ENCODE assay signal across 14 cellular contexts in genomic region chr17:64154321-64155089, GRCh38. TPM values are rescaled to one million over a fixed set of nuclear protein-coding genes. Genes with fewer than 3 reads are reported as not detected.
DNase-seq lines count a peak whose midpoint lies in the region; ATAC-seq and TF ChIP-seq lines count a peak whose summit lies in the region.
"Had no signal": no experiment of that assay in that cellular context is flagged by ENCODE, and none has a peak within 500 bp of the region (broad histone marks: within the 10 kb centered on the region; RNA-seq: fewer than 3 reads in every experiment).

No MANE protein-coding gene starts in this region.

- no peak for ATAC-seq in stimulated activated naive B cell treated with anti-CD40 and anti-IgM and Interleukin-4, amounts not matched to agents 10 μg/mL and 1 μg/mL and 100 μg/mL, for 72 hours (replicated peaks)
- ATAC-seq in GM21717 (IDR thresholded peaks at IDR 0.05; ENCODE audit: unreplicated experiment), result no peak
- no peak for ATAC-seq in HG02642 (IDR thresholded peaks at IDR 0.05; ENCODE audit: poor library complexity, unreplicated experiment)
- ATAC-seq: CD8-positive, alpha-beta T cell had no signal

- H3K36me3 ChIP-seq in hepatocyte (replicated peaks; ENCODE audit: insufficient read depth, low read depth), result no peaks in the 10 kb centered on the region

- H3K9me3 ChIP-seq in hepatocyte (ENCODE audit: low read depth), result no peaks in the 10 kb centered on the region

- intact Hi-C loops in activated T-helper 2 cell treated with anti-CD3 and anti-CD28 coated beads, Interferon-gamma antibody, Interleukin-2, Interleukin-4, amounts not matched to agents 10 μg/mL and 5 μg/mL and 100 μg/mL, durations not matched to agents 14 hours and 24 hours and 36 hours (cut with micrococcal nuclease), result no loop called here

- no peaks in the 10 kb centered on the region for H3K9me3 Mint-ChIP-seq in activated T-helper 2 cell treated with anti-CD3 and anti-CD28 coated beads, Interferon-gamma antibody, Interleukin-2, Interleukin-4, amounts not matched to agents 10 μg/mL and 5 μg/mL and 100 μg/mL, durations not matched to agents 14 hours and 24 hours and 36 hours
- no peaks in the 10 kb centered on the region for H3K9me3 Mint-ChIP-seq in stimulated activated naive B cell treated with anti-CD40 and anti-IgM and Interleukin-4, amounts not matched to agents 10 μg/mL and 1 μg/mL and 100 μg/mL, for 72 hours
- H3K9me3 Mint-ChIP-seq: CD8-positive, alpha-beta T cell; IgD-negative memory B cell had no signal

- no peak overlapping the region for H3K4me3 Mint-ChIP-seq in activated T-helper 2 cell treated with anti-CD3 and anti-CD28 coated beads, Interferon-gamma antibody, Interleukin-2, Interleukin-4, amounts not matched to agents 10 μg/mL and 5 μg/mL and 100 μg/mL, durations not matched to agents 14 hours and 24 hours and 36 hours (ENCODE audit: low read depth)
- H3K4me3 Mint-ChIP-seq in stimulated activated naive B cell treated with anti-CD40 and anti-IgM and Interleukin-4, amounts not matched to agents 10 μg/mL and 1 μg/mL and 100 μg/mL, for 72 hours, result no peak overlapping the region
- H3K4me3 Mint-ChIP-seq: CD8-positive, alpha-beta T cell; IgD-negative memory B cell had no signal

- TF ChIP-seq CTCF in hepatocyte (IDR thresholded peaks at IDR 0.05; ENCODE audit: poor library complexity), result no peak

- peak overlapping the region; percentile 14 for H3K27ac Mint-ChIP-seq in activated T-helper 2 cell treated with anti-CD3 and anti-CD28 coated beads, Interferon-gamma antibody, Interleukin-2, Interleukin-4, amounts not matched to agents 10 μg/mL and 5 μg/mL and 100 μg/mL, durations not matched to agents 14 hours and 24 hours and 36 hours
- H3K27ac Mint-ChIP-seq in stimulated activated naive B cell treated with anti-CD40 and anti-IgM and Interleukin-4, amounts not matched to agents 10 μg/mL and 1 μg/mL and 100 μg/mL, for 72 hours, result peak overlapping the region; percentile 5
- H3K27ac Mint-ChIP-seq: CD8-positive, alpha-beta T cell; IgD-negative memory B cell had no signal

- H3K4me2 ChIP-seq in hepatocyte, result no peak overlapping the region

- no peaks in the 10 kb centered on the region for H3K9me2 ChIP-seq in hepatocyte (replicated peaks; ENCODE audit: insufficient read depth)

- H3K27ac ChIP-seq in hepatocyte, result no peak overlapping the region

- WGBS in hepatocyte (ENCODE audit: low lambda C conversion rate, missing lambda C conversion rate), result 72% methylated on average over 12 of the region's 12 CpGs

- peaks cover 20% of the 10 kb centered on the region for H3K36me3 Mint-ChIP-seq in activated T-helper 2 cell treated with anti-CD3 and anti-CD28 coated beads, Interferon-gamma antibody, Interleukin-2, Interleukin-4, amounts not matched to agents 10 μg/mL and 5 μg/mL and 100 μg/mL, durations not matched to agents 14 hours and 24 hours and 36 hours (ENCODE audit: low read depth)
- peaks cover 31 to 32% of the 10 kb centered on the region in 2 donors for H3K36me3 Mint-ChIP-seq in stimulated activated naive B cell treated with anti-CD40 and anti-IgM and Interleukin-4, amounts not matched to agents 10 μg/mL and 1 μg/mL and 100 μg/mL, for 72 hours

- no peaks in the 10 kb centered on the region for H3K27me3 Mint-ChIP-seq in activated T-helper 2 cell treated with anti-CD3 and anti-CD28 coated beads, Interferon-gamma antibody, Interleukin-2, Interleukin-4, amounts not matched to agents 10 μg/mL and 5 μg/mL and 100 μg/mL, durations not matched to agents 14 hours and 24 hours and 36 hours (ENCODE audit: low read depth)
- H3K27me3 Mint-ChIP-seq in stimulated activated naive B cell treated with anti-CD40 and anti-IgM and Interleukin-4, amounts not matched to agents 10 μg/mL and 1 μg/mL and 100 μg/mL, for 72 hours, result no peaks in the 10 kb centered on the region
- H3K27me3 Mint-ChIP-seq: IgD-negative memory B cell had no signal

- no peak overlapping the region for H3K4me3 ChIP-seq in hepatocyte

- H3K4me1 ChIP-seq in hepatocyte (ENCODE audit: insufficient read depth), result peaks cover 29% of the 10 kb centered on the region

- peaks cover 13% of the 10 kb centered on the region for H3K4me1 Mint-ChIP-seq in activated T-helper 2 cell treated with anti-CD3 and anti-CD28 coated beads, Interferon-gamma antibody, Interleukin-2, Interleukin-4, amounts not matched to agents 10 μg/mL and 5 μg/mL and 100 μg/mL, durations not matched to agents 14 hours and 24 hours and 36 hours (ENCODE audit: low read depth)
- no peaks in the 10 kb centered on the region for H3K4me1 Mint-ChIP-seq in stimulated activated naive B cell treated with anti-CD40 and anti-IgM and Interleukin-4, amounts not matched to agents 10 μg/mL and 1 μg/mL and 100 μg/mL, for 72 hours
- H3K4me1 Mint-ChIP-seq: IgD-negative memory B cell had no signal

- DNase-seq in ELR (ENCODE audit: low read depth), result peak; percentile 11
- no peak for DNase-seq in activated T-helper 2 cell treated with anti-CD3 and anti-CD28 coated beads, Interferon-gamma antibody, Interleukin-2, Interleukin-4, amounts not matched to agents 10 μg/mL and 5 μg/mL and 100 μg/mL, durations not matched to agents 14 hours and 24 hours and 36 hours (ENCODE audit: low spot score)
- peak; percentile 48 for DNase-seq in iPS-NIHi7 (ENCODE audit: extremely low spot score)
- no peak for DNase-seq in stimulated activated naive B cell treated with anti-CD40 and anti-IgM and Interleukin-4, amounts not matched to agents 10 μg/mL and 1 μg/mL and 100 μg/mL, for 72 hours
- DNase-seq in hepatocyte (ENCODE audit: low spot score), result no peak
- no peak for DNase-seq in activated CD4-positive, alpha-beta T cell treated with anti-CD3 and anti-CD28 coated beads, Interleukin-2, amount 50 U/mL, for 4 hours
- DNase-seq: CD8-positive, alpha-beta T cell; foreskin melanocyte; NCI-H146; NCI-H510A treated with DMSO at 0.1 percent for 48 hours; RPMI8226 had no signal

- H3K79me2 ChIP-seq in hepatocyte, result no peaks in the 10 kb centered on the region

- no peaks in the 10 kb centered on the region for H4K20me1 ChIP-seq in hepatocyte (ENCODE audit: insufficient read depth, poor library complexity, severe bottlenecking)

- H3K27me3 ChIP-seq in hepatocyte, result no peaks in the 10 kb centered on the region

- H2AFZ ChIP-seq in hepatocyte, result no peak overlapping the region

RNA-seq across cellular contexts. Expression of gene ERN1, which starts 24.6 kb away (rescaled TPM):
- total RNA-seq in activated T-helper 2 cell treated with anti-CD3 and anti-CD28 coated beads, Interferon-gamma antibody, Interleukin-2, Interleukin-4, amounts not matched to agents 10 μg/mL and 5 μg/mL and 100 μg/mL, durations not matched to agents 14 hours and 24 hours and 36 hours, result 91.0 and 93.4 TPM in 2 replicates
- total RNA-seq in hepatocyte, result 10.3 and 14.3 TPM in 2 replicates
- polyA plus RNA-seq in hepatocyte, result 16.5 and 19.4 TPM in 2 replicates

Comparison
In these comparisons a context has a peak if more than half of its experiments do, and no peak if none do; other contexts are left out.
1. DNase-seq: peak in ELR (single experiment) and iPS-NIHi7 (single experiment); none in activated T-helper 2 cell treated with anti-CD3 and anti-CD28 coated beads, Interferon-gamma antibody, Interleukin-2, Interleukin-4, amounts not matched to agents 10 μg/mL and 5 μg/mL and 100 μg/mL, durations not matched to agents 14 hours and 24 hours and 36 hours (single experiment), stimulated activated naive B cell treated with anti-CD40 and anti-IgM and Interleukin-4, amounts not matched to agents 10 μg/mL and 1 μg/mL and 100 μg/mL, for 72 hours (single experiment), hepatocyte (single experiment) and activated CD4-positive, alpha-beta T cell treated with anti-CD3 and anti-CD28 coated beads, Interleukin-2, amount 50 U/mL, for 4 hours (0 of 2).